11 cellular contexts compared by ENCODE assay signal in the genomic region with DNA sequence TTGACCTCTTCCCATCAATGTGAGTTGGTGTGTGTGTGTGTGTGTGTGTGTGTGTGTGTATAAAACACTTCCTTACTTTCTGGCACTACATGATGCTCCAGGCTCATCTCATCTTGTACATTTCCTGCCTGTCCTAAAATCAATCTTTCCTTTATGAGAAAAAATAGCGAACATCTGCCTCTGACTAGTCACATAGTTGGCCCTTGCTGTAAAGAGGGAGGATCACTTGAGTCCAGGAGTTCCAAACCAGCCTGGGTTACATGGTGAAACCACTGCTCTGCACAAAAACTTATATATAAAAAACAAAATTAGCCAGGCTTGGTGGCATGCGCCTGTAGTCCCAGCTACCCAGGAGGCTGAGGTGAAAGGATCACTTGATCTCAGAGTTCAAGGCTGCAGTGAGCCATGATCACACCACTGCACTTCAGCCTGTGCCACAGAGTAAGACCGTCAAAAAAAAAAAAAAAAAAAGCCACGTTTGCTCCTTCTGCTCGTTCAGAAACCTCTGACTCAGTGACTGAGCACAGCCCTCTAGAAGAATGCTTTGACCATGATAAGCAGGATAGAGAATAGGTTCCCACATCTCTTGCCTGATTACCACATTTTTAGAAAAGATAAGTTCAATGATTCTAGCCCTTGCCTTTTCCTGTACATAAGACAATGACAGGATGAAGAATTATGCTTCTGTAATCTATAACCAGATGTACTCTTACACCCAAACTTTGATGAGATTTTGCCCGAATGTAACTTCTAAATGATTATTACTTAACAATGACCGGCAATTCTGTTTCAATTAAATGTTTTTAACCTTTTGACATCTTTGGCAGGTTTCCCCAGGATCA. TPM values are rescaled to one million over a fixed set of nuclear protein-coding genes. Genes with fewer than 3 reads are reported as not detected.
A peak's percentile ranks its signal among the peaks of the same experiment; 100 is the strongest.
DNase-seq lines count a peak whose midpoint lies in the region; TF ChIP-seq lines count a peak whose summit lies in the region.
"Had no signal": no experiment of that assay in that cellular context is flagged by ENCODE, and none has a peak within 500 bp of the region (broad histone marks: within the 10 kb centered on the region; RNA-seq: fewer than 3 reads in every experiment).

No MANE protein-coding gene starts in this region.

- peak; percentile 89 for DNase-seq in CMK (ENCODE audit: low read depth)
- peak; percentile 74 for DNase-seq in LHCN-M2 (ENCODE audit: low read depth)
- peak; percentile 92 for DNase-seq in brain microvascular endothelial cell
- DNase-seq in mesendoderm = peak; percentile 80
- no peak for DNase-seq in RWPE1 (ENCODE audit: low spot score)
- DNase-seq in NCI-H524 treated with DMSO at 0.1 percent for 48 hours (lab: John Stamatoyannopoulos, UW) = no peak
- no peak for DNase-seq in NCI-H1105 treated with DMSO at 0.1 percent for 48 hours (lab: John Stamatoyannopoulos, UW)
- DNase-seq in NCI-H146 treated with DMSO at 0.1 percent for 48 hours (lab: John Stamatoyannopoulos, UW; ENCODE audit: unreplicated experiment) = no peak
- DNase-seq: activated T-cell treated with anti-CD3 and anti-CD28 coated beads, Interleukin-2, amount 50 U/mL, for 4 hours; Peyer's patch had no signal

- no peak overlapping the region for H2BK120ac ChIP-seq in mesendoderm (ENCODE audit: low read depth, low read length)

- no peak overlapping the region for H2BK15ac ChIP-seq in mesendoderm (replicated peaks; ENCODE audit: low read depth)

- no peak overlapping the region for H3K23ac ChIP-seq in mesendoderm (ENCODE audit: low read length)

- H3K36me3 ChIP-seq in brain microvascular endothelial cell (replicated peaks) (no peaks in the 10 kb centered on the region), mesendoderm (ENCODE audit: control insufficient read depth, insufficient read depth, low read length) (no peaks in the 10 kb centered on the region)
- H3K36me3 ChIP-seq: Peyer's patch had no signal

- no peak overlapping the region for H3K18ac ChIP-seq in mesendoderm (ENCODE audit: low read length)

- in situ Hi-C loops in brain microvascular endothelial cell (cut with HindIII; ENCODE audit: low pct_ligation_motif_present, low sequenced_read_pairs) = no loop called here

- H4K8ac ChIP-seq in mesendoderm (ENCODE audit: low read depth, low read length) = no peak overlapping the region

- no peak overlapping the region for H4K5ac ChIP-seq in mesendoderm (ENCODE audit: low read length)

- CTCF ChIA-PET in RWPE1 (lab: Yijun Ruan, JAX) = no interaction called here

- no peak overlapping the region for H3K4ac ChIP-seq in mesendoderm (ENCODE audit: low read depth, low read length)

- H3K9ac ChIP-seq in mesendoderm (ENCODE audit: low read length) = no peak overlapping the region

- H3K27me3 ChIP-seq in brain microvascular endothelial cell (replicated peaks) (no peaks in the 10 kb centered on the region), mesendoderm (ENCODE audit: insufficient read depth, low read length, poor library complexity) (no peaks in the 10 kb centered on the region)
- H3K27me3 ChIP-seq: Peyer's patch had no signal

- POLR2A ChIA-PET in RWPE1 (lab: Yijun Ruan, JAX; ENCODE audit: low non-redundant PET) = no interaction called here

- H2BK5ac ChIP-seq in mesendoderm (ENCODE audit: low read length) = no peak overlapping the region

- peaks cover 12% of the 10 kb centered on the region for H3K4me1 ChIP-seq in mesendoderm (ENCODE audit: control insufficient read depth, low read depth, low read length)
- H3K4me1 ChIP-seq: Peyer's patch had no signal

- H3K4me3 ChIP-seq in brain microvascular endothelial cell (ENCODE audit: low read depth, low read length) = no peak overlapping the region
- H3K4me3 ChIP-seq in mesendoderm (ENCODE audit: low read length) = no peak overlapping the region
- H3K4me3 ChIP-seq: Peyer's patch, skin epidermis had no signal

- H3K27ac ChIP-seq in brain microvascular endothelial cell (peak overlapping the region; percentile 65), mesendoderm (ENCODE audit: low read depth, low read length) (peak overlapping the region; percentile 39), RWPE1 (no peak overlapping the region)
- H3K27ac ChIP-seq: Peyer's patch, skin epidermis had no signal

- peak overlapping the region; percentile 59 for H2AK5ac ChIP-seq in mesendoderm (ENCODE audit: low read length)

- H3K4me2 ChIP-seq in mesendoderm (ENCODE audit: low read length) = no peak overlapping the region

- no CpG with 5 or more reads among the region's 7 CpGs for WGBS in mesendoderm (ENCODE audit: extremely low coverage, insufficient coverage, low lambda C conversion rate)

- no peaks in the 10 kb centered on the region for H3K79me1 ChIP-seq in mesendoderm (ENCODE audit: low read length)

- no peaks in the 10 kb centered on the region for H3K79me2 ChIP-seq in mesendoderm (ENCODE audit: control insufficient read depth, insufficient read depth, low read length)

- peak overlapping the region; percentile 65 for H3K56ac ChIP-seq in mesendoderm (ENCODE audit: low read length)

- no peak for TF ChIP-seq CTCF in brain microvascular endothelial cell (IDR thresholded peaks at IDR 0.05; ENCODE audit: low read depth, low read length, missing control alignments)
- no peak for TF ChIP-seq CTCF in RWPE1 (conservative IDR thresholded peaks at IDR 0.05; ENCODE audit: low read depth)

RNA-seq across cellular contexts. Expression of gene ST3GAL5, which starts 45.2 kb away (rescaled TPM):
- total RNA-seq in LHCN-M2 (2014; rRNA removed) = 34.4 and 55.0 TPM in 2 replicates
- 13.2 TPM for polyA plus RNA-seq in LHCN-M2 (2012)
- 1.3 TPM for polyA plus RNA-seq in mesendoderm (2013, experiment 1 of 2)
- 0.92 TPM for polyA plus RNA-seq in mesendoderm (2013, experiment 2 of 2)

Comparison
In these comparisons a context has a peak if more than half of its experiments do, and no peak if none do; other contexts are left out.
1. DNase-seq: peak in CMK (single experiment), LHCN-M2 (single experiment), brain microvascular endothelial cell (single experiment) and mesendoderm (single experiment); none in RWPE1 (single experiment), NCI-H524 treated with DMSO at 0.1 percent for 48 hours (single experiment), NCI-H1105 treated with DMSO at 0.1 percent for 48 hours (single experiment) and NCI-H146 treated with DMSO at 0.1 percent for 48 hours (single experiment).